Comparison of ENCODE assay signal across 19 cellular contexts in the genomic region with DNA sequence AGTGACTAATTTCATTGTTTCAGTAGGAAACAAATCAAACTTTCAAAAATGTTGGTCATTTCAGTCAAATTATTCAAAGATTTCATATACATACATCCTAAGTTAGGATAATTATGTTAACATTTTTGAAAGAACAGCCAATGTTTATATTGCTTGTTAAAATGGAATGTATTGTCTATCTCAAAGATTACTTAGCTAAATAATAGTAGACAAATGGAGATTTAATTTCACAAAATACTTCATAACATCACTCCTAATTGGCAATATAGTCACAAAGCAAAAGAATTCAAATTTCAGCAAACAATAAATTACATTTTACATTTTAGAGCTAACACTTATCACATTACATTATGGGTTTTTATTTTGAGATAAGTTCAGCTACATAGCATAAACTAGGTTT. TPM values are rescaled to one million over a fixed set of nuclear protein-coding genes. Genes with fewer than 3 reads are reported as not detected.
DNase-seq lines count a peak whose midpoint lies in the region; ATAC-seq, FAIRE-seq and TF ChIP-seq lines count a peak whose summit lies in the region.
"Had no signal": no experiment of that assay in that cellular context is flagged by ENCODE, and none has a peak within 500 bp of the region (broad histone marks: within the 10 kb centered on the region; RNA-seq: fewer than 3 reads in every experiment).

No MANE protein-coding gene starts in this region.

- no peak overlapping the region for H3K4me3 Mint-ChIP-seq in activated CD4-positive, alpha-beta T cell treated with anti-CD3 and anti-CD28 coated beads for 36 hours
- H3K4me3 Mint-ChIP-seq: CD4-positive, CD25-positive, alpha-beta regulatory T cell had no signal

- H3K27me3 Mint-ChIP-seq in activated CD4-positive, alpha-beta T cell treated with anti-CD3 and anti-CD28 coated beads for 36 hours = no peaks in the 10 kb centered on the region
- H3K27me3 Mint-ChIP-seq: CD4-positive, CD25-positive, alpha-beta regulatory T cell had no signal

- DNase-seq in activated CD4-positive, alpha-beta T cell treated with anti-CD3 and anti-CD28 coated beads for 36 hours = no peak
- no peak for DNase-seq in activated CD4-positive, alpha-beta T cell treated with anti-CD3 and anti-CD28 coated beads for 1 hour
- DNase-seq in D721Med (ENCODE audit: insufficient read length, low spot score) (no peak), kidney (no peak), posterior cingulate gyrus (no peak), NCI-H2107 (lab: John Stamatoyannopoulos, UW) (no peak)
- DNase-seq: ACHN; Calu3; CD4-positive, CD25-positive, alpha-beta regulatory T cell; DMS79; GM23248 had no signal

- H3K36me3 Mint-ChIP-seq in activated CD4-positive, alpha-beta T cell treated with anti-CD3 and anti-CD28 coated beads for 36 hours (ENCODE audit: low read depth) = peaks cover 27% of the 10 kb centered on the region

- H3K27ac Mint-ChIP-seq in activated CD4-positive, alpha-beta T cell treated with anti-CD3 and anti-CD28 coated beads for 36 hours = no peak overlapping the region

- H3K27ac ChIP-seq in kidney (ENCODE audit: low read depth in 2 of 2, low read length in 2 of 2) = no peak overlapping the region
- H3K27ac ChIP-seq: 22Rv1; BLaER1 treated with 17β-estradiol and CSF1 and Interleukin-3, amounts not matched to agents 10 nM and 100 nM; GM23248; HL-60 had no signal

- no peak overlapping the region for H3K4me3 ChIP-seq in kidney (ENCODE audit: low read length in 2 of 2)
- H3K4me3 ChIP-seq: BLaER1 treated with 17β-estradiol and CSF1 and Interleukin-3, amounts not matched to agents 10 nM and 100 nM; GM12878; GM23248 had no signal

- intact Hi-C loops in activated CD4-positive, alpha-beta T cell treated with anti-CD3 and anti-CD28 coated beads for 36 hours (cut with DNase I, micrococcal nuclease) = no loop called here
- intact Hi-C loops in kidney (cut with DNase I) (no loop called here), posterior cingulate gyrus (cut with DNase I) (no loop called here)

- TF ChIP-seq CTCF in D721Med (IDR thresholded peaks at IDR 0.05; ENCODE audit: insufficient read depth, missing control alignments) (no peak), kidney (IDR thresholded peaks at IDR 0.05; ENCODE audit: borderline replicate concordance, extremely low read depth, insufficient read depth) (no peak)

- POLR2A ChIA-PET in activated CD4-positive, alpha-beta T cell treated with anti-CD3 and anti-CD28 coated beads for 36 hours (lab: Charles Lee) = no interaction called here

- H3K9me3 ChIP-seq in kidney (ENCODE audit: control insufficient read depth in 1 of 2, low read length in 2 of 2) = no peaks in the 10 kb centered on the region
- H3K9me3 ChIP-seq: BLaER1 treated with 17β-estradiol and CSF1 and Interleukin-3, amounts not matched to agents 10 nM and 100 nM had no signal

- peak; percentile 25 for FAIRE-seq in D721Med (lab: Jason Lieb, UNC)
- FAIRE-seq in kidney (lab: Jason Lieb, UNC) = peak; percentile 41
- FAIRE-seq: GM12878, GM18507, H54 had no signal

- peak; percentile 4 for ATAC-seq in activated CD4-positive, alpha-beta T cell treated with anti-CD3 and anti-CD28 coated beads for 36 hours
- ATAC-seq in SK-N-SH treated with all-trans-retinoic acid at 6 μM for 48 hours = peak; percentile 45; the same call in 2 of the 3 replicates
- ATAC-seq: GM12878, HCT116 had no signal

- no peak overlapping the region for H3K9ac ChIP-seq in kidney (ENCODE audit: low read length in 2 of 2)
- H3K9ac ChIP-seq: BLaER1 treated with 17β-estradiol and CSF1 and Interleukin-3, amounts not matched to agents 10 nM and 100 nM; GM23248 had no signal

- no peaks in the 10 kb centered on the region for H3K9me3 Mint-ChIP-seq in activated CD4-positive, alpha-beta T cell treated with anti-CD3 and anti-CD28 coated beads for 36 hours (ENCODE audit: low read depth)

- H3K4me1 ChIP-seq in kidney (ENCODE audit: control insufficient read depth in 1 of 2, insufficient read depth in 1 of 2, low read depth in 1 of 2, low read length in 2 of 2) = no peaks in the 10 kb centered on the region
- H3K4me1 ChIP-seq: BLaER1 treated with 17β-estradiol and CSF1 and Interleukin-3, amounts not matched to agents 10 nM and 100 nM had no signal

- CTCF ChIA-PET in activated CD4-positive, alpha-beta T cell treated with anti-CD3 and anti-CD28 coated beads for 36 hours (lab: Charles Lee) = interaction anchor here (0.7 to 0.9 kb wide), 2 partner anchors 9 to 45 kb away, joined by 3 read pairs; no protein-coding TSS in a partner anchor

- no peaks in the 10 kb centered on the region for H3K36me3 ChIP-seq in kidney (ENCODE audit: control insufficient read depth in 1 of 2, insufficient read depth in 2 of 2, low read length in 2 of 2)
- H3K36me3 ChIP-seq: BLaER1 treated with 17β-estradiol and CSF1 and Interleukin-3, amounts not matched to agents 10 nM and 100 nM had no signal

- peaks cover 8% of the 10 kb centered on the region for H3K4me1 Mint-ChIP-seq in activated CD4-positive, alpha-beta T cell treated with anti-CD3 and anti-CD28 coated beads for 36 hours

TF ChIP-seq in SK-N-SH treated with all-trans-retinoic acid at 6 μM for 48 hours, 23 proteins besides CTCF, POLR2A, EP300 and RAD21:
- TF ChIP-seq PATZ1 (CRISPR knock-in tag; IDR thresholded peaks at IDR 0.05; ENCODE audit: borderline replicate concordance) (peak; percentile 74; the same call in 1 of the 2 replicates), POU6F1 (CRISPR knock-in tag; IDR thresholded peaks at IDR 0.05; ENCODE audit: borderline replicate concordance, low read depth) (peak; percentile 92; the same call in 1 of the 2 replicates), TOX (CRISPR knock-in tag; IDR thresholded peaks at IDR 0.05; ENCODE audit: borderline replicate concordance) (no peak), CSRNP3 (CRISPR knock-in tag; IDR thresholded peaks at IDR 0.05) (peak; percentile 72; the same call in 1 of the 2 replicates), ZC3H10 (CRISPR knock-in tag; IDR thresholded peaks at IDR 0.05) (peak; percentile 84), ISL1 (CRISPR knock-in tag; IDR thresholded peaks at IDR 0.05) (peak; percentile 98), ARNTL (CRISPR knock-in tag; IDR thresholded peaks at IDR 0.05; ENCODE audit: borderline replicate concordance, low read depth) (no peak), TCF4 (CRISPR knock-in tag; IDR thresholded peaks at IDR 0.05; ENCODE audit: borderline replicate concordance) (peak; percentile 69), BACH2 (CRISPR knock-in tag; IDR thresholded peaks at IDR 0.05; ENCODE audit: borderline replicate concordance) (no peak), PPARA (CRISPR knock-in tag; IDR thresholded peaks at IDR 0.05; ENCODE audit: borderline replicate concordance) (no peak)
- TF ChIP-seq, protein P1, sequence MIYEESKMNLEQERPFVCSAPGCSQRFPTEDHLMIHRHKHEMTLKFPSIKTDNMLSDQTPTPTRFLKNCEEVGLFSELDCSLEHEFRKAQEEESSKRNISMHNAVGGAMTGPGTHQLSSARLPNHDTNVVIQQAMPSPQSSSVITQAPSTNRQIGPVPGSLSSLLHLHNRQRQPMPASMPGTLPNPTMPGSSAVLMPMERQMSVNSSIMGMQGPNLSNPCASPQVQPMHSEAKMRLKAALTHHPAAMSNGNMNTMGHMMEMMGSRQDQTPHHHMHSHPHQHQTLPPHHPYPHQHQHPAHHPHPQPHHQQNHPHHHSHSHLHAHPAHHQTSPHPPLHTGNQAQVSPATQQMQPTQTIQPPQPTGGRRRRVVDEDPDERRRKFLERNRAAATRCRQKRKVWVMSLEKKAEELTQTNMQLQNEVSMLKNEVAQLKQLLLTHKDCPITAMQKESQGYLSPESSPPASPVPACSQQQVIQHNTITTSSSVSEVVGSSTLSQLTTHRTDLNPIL (CRISPR knock-in tag; IDR thresholded peaks at IDR 0.05; ENCODE audit: low read depth) = peak; percentile 82; the same call in 1 of the 2 replicates

RNA-seq across cellular contexts. Expression of gene STARD4, which starts 25.4 kb away (rescaled TPM):
- total RNA-seq in activated CD4-positive, alpha-beta T cell treated with anti-CD3 and anti-CD28 coated beads for 36 hours = 10 to 100 TPM; 54.2 to 55.3 TPM
- 12.6 TPM for total RNA-seq in kidney
- 10.4 TPM for polyA plus RNA-seq in kidney (ENCODE audit: insufficient read depth, low read depth, low replicate concordance)
